In genomic region chr1:160284782-160285344, GRCh38 we compare ENCODE assay signal across 8 cellular contexts. TPM values are rescaled to one million over a fixed set of nuclear protein-coding genes. Genes with fewer than 3 reads are reported as not detected.
DNase-seq lines count a peak whose midpoint lies in the region; ATAC-seq and TF ChIP-seq lines count a peak whose summit lies in the region.

Gene PEX19 (minus strand): TSS chr1:160285133. CDS start chr1:160285124, 9 bp downstream.

- DNase-seq in NCI-H128 (lab: John Stamatoyannopoulos, UW; ENCODE audit: unreplicated experiment), result peak; percentile 80
- peak; percentile 94 for DNase-seq in activated naive CD8-positive, alpha-beta T cell treated with anti-CD3 and anti-CD28 coated beads, Interleukin-2, amount 10 ng/mL, durations not matched to agents 7 days and 5 days
- DNase-seq in glutamatergic neuron, result peak; percentile 95
- peak; percentile 97 for DNase-seq in osteocyte (ENCODE audit: extremely low spot score, unreplicated experiment)

- peak within 1 kb of the TSS; percentile 88 for H3K4me3 ChIP-seq in SU-DHL-6 (ENCODE audit: insufficient read depth, low read length, poor library complexity, severe bottlenecking)
- H3K4me3 ChIP-seq in thymus (ENCODE audit: low read length), result peak within 1 kb of the TSS; percentile 74

- H3K4me3 Mint-ChIP-seq in activated naive CD8-positive, alpha-beta T cell treated with anti-CD3 and anti-CD28 coated beads, Interleukin-2, amount 10 ng/mL, durations not matched to agents 7 days and 5 days, result peak within 1 kb of the TSS; percentile 99
- peak within 1 kb of the TSS; percentile 96 for H3K4me3 Mint-ChIP-seq in glutamatergic neuron (ENCODE audit: unreplicated experiment)
- H3K4me3 Mint-ChIP-seq in osteocyte (ENCODE audit: unreplicated experiment), result peak within 1 kb of the TSS; percentile 95

- under 1% methylated on average over 27 of the region's 27 CpGs for WGBS in thymus

- peak within 1 kb of the TSS; percentile 76 for H2AFZ ChIP-seq in SU-DHL-6 (ENCODE audit: low read depth, low read length, severe bottlenecking)

- peak within 1 kb of the TSS; percentile 97 for H3K27ac Mint-ChIP-seq in activated naive CD8-positive, alpha-beta T cell treated with anti-CD3 and anti-CD28 coated beads, Interleukin-2, amount 10 ng/mL, durations not matched to agents 7 days and 5 days
- H3K27ac Mint-ChIP-seq in glutamatergic neuron (ENCODE audit: unreplicated experiment), result peak within 1 kb of the TSS; percentile 77
- peak within 1 kb of the TSS; percentile 95 for H3K27ac Mint-ChIP-seq in osteocyte (ENCODE audit: unreplicated experiment)

- H3K27me3 Mint-ChIP-seq in activated naive CD8-positive, alpha-beta T cell treated with anti-CD3 and anti-CD28 coated beads, Interleukin-2, amount 10 ng/mL, durations not matched to agents 7 days and 5 days, result no peaks in the 10 kb centered on the region
- H3K27me3 Mint-ChIP-seq in glutamatergic neuron (ENCODE audit: unreplicated experiment), result no peaks in the 10 kb centered on the region
- no peaks in the 10 kb centered on the region for H3K27me3 Mint-ChIP-seq in osteocyte (ENCODE audit: unreplicated experiment)

- H3K4me1 ChIP-seq in thymus (ENCODE audit: control insufficient read depth, insufficient read depth, low read length), result peaks cover 4% of the 10 kb centered on the region

- TF ChIP-seq POLR2A in GM10847 (IDR thresholded peaks at IDR 0.05; ENCODE audit: extremely low read depth, insufficient read length), result peak; percentile 77

- H3K27me3 ChIP-seq in SU-DHL-6 (ENCODE audit: low read length), result no peaks in the 10 kb centered on the region
- no peaks in the 10 kb centered on the region for H3K27me3 ChIP-seq in thymus (ENCODE audit: control insufficient read depth, insufficient read depth)

- H3K9ac ChIP-seq in SU-DHL-6 (ENCODE audit: low read length), result peak within 1 kb of the TSS; percentile 70

- H3K79me2 ChIP-seq in SU-DHL-6 (ENCODE audit: insufficient read depth, low read length), result peaks cover 6% of the 10 kb centered on the region; the same call in 1 of the 2 replicates

- peaks cover 19% of the 10 kb centered on the region for H3K4me1 Mint-ChIP-seq in activated naive CD8-positive, alpha-beta T cell treated with anti-CD3 and anti-CD28 coated beads, Interleukin-2, amount 10 ng/mL, durations not matched to agents 7 days and 5 days
- H3K4me1 Mint-ChIP-seq in glutamatergic neuron (ENCODE audit: low read depth, unreplicated experiment), result peaks cover 13% of the 10 kb centered on the region
- peaks cover 24% of the 10 kb centered on the region for H3K4me1 Mint-ChIP-seq in osteocyte (ENCODE audit: unreplicated experiment)

- H4K20me1 ChIP-seq in SU-DHL-6 (ENCODE audit: low read depth, low read length), result no peaks in the 10 kb centered on the region

- H3K4me2 ChIP-seq in SU-DHL-6 (ENCODE audit: low read depth, low read length, poor library complexity, severe bottlenecking), result peak within 1 kb of the TSS; percentile 88

- peak; percentile 98 for ATAC-seq in HG02678 (IDR thresholded peaks at IDR 0.05; ENCODE audit: unreplicated experiment)
- peak; percentile 98 for ATAC-seq in activated naive CD8-positive, alpha-beta T cell treated with anti-CD3 and anti-CD28 coated beads, Interleukin-2, amount 10 ng/mL, durations not matched to agents 7 days and 5 days (ENCODE audit: low read depth)

- TF ChIP-seq CTCF in SU-DHL-6 (IDR thresholded peaks at IDR 0.05; ENCODE audit: insufficient read depth, low read length, poor library complexity, severe bottlenecking) (no peak), glutamatergic neuron (IDR thresholded peaks at IDR 0.05; ENCODE audit: partially characterized antibody, unreplicated experiment) (no peak), osteocyte (IDR thresholded peaks at IDR 0.05) (no peak)

- H3K36me3 Mint-ChIP-seq in activated naive CD8-positive, alpha-beta T cell treated with anti-CD3 and anti-CD28 coated beads, Interleukin-2, amount 10 ng/mL, durations not matched to agents 7 days and 5 days, result peaks cover 9% of the 10 kb centered on the region
- H3K36me3 Mint-ChIP-seq in glutamatergic neuron (ENCODE audit: unreplicated experiment) (no peaks in the 10 kb centered on the region), osteocyte (ENCODE audit: unreplicated experiment) (peaks cover 28% of the 10 kb centered on the region)

- POLR2A ChIA-PET in activated naive CD8-positive, alpha-beta T cell treated with anti-CD3 and anti-CD28 coated beads, Interleukin-2, amount 10 ng/mL, durations not matched to agents 7 days and 5 days (lab: Charles Lee), result interaction anchor here (0.9 to 2.2 kb wide), 6 partner anchors 23 to 188 kb away, joined by 3 to 49 read pairs (median 4); partner anchors contain the start of genes COPA, DCAF8 and NCSTN

- H3K9me2 ChIP-seq in SU-DHL-6 (replicated peaks; ENCODE audit: insufficient read depth, low read length), result no peaks in the 10 kb centered on the region

- H3K9me3 Mint-ChIP-seq in activated naive CD8-positive, alpha-beta T cell treated with anti-CD3 and anti-CD28 coated beads, Interleukin-2, amount 10 ng/mL, durations not matched to agents 7 days and 5 days, result no peaks in the 10 kb centered on the region
- H3K9me3 Mint-ChIP-seq in glutamatergic neuron (ENCODE audit: unreplicated experiment) (peaks cover 4% of the 10 kb centered on the region), osteocyte (ENCODE audit: unreplicated experiment) (no peaks in the 10 kb centered on the region)

- H3K36me3 ChIP-seq in SU-DHL-6 (ENCODE audit: low read length) (peaks cover 10% of the 10 kb centered on the region; the same call in 1 of the 2 replicates), thymus (ENCODE audit: control insufficient read depth, insufficient read depth) (peaks cover 29% of the 10 kb centered on the region)

- H3F3A ChIP-seq in SU-DHL-6 (ENCODE audit: insufficient read depth), result peaks cover 8% of the 10 kb centered on the region; the same call in 1 of the 2 replicates

- H3K9me3 ChIP-seq in SU-DHL-6 (ENCODE audit: insufficient read depth, low read length) (no peaks in the 10 kb centered on the region), thymus (ENCODE audit: control insufficient read depth) (no peaks in the 10 kb centered on the region)

- H3K27ac ChIP-seq in SU-DHL-6 (ENCODE audit: low read depth, low read length), result no peak within 1 kb of the TSS
- H3K27ac ChIP-seq in thymus (ENCODE audit: low read depth), result peak within 1 kb of the TSS; percentile 38

RNA-seq across cellular contexts. Expression of gene PEX19, which starts in this region (rescaled TPM):
- 10 to 100 TPM; 59.0 to 65.4 TPM for total RNA-seq in activated naive CD8-positive, alpha-beta T cell treated with anti-CD3 and anti-CD28 coated beads, Interleukin-2, amount 10 ng/mL, durations not matched to agents 7 days and 5 days
- total RNA-seq in glutamatergic neuron (ENCODE audit: unreplicated experiment) (48.8 TPM), osteocyte (56.8 and 60.8 TPM in 2 replicates)
- polyA plus RNA-seq in thymus, result 20.7 TPM
